ENCODE assay signal across 12 cellular contexts in genomic region chr1:54546651-54547348, GRCh38. TPM values are rescaled to one million over a fixed set of nuclear protein-coding genes. Genes with fewer than 3 reads are reported as not detected.
DNase-seq lines count a peak whose midpoint lies in the region; ATAC-seq and TF ChIP-seq lines count a peak whose summit lies in the region.
"Had no signal": no experiment of that assay in that cellular context is flagged by ENCODE, and none has a peak within 500 bp of the region (broad histone marks: within the 10 kb centered on the region; RNA-seq: fewer than 3 reads in every experiment).

No MANE protein-coding gene starts in this region.

- DNase-seq in CD8-positive, alpha-beta T cell = no peak
- DNase-seq in NCI-H226 (peak; percentile 13), dorsolateral prefrontal cortex (no peak), trophoblast cell (peak; percentile 9 to 53), COLO829 (ENCODE audit: low spot score) (no peak), hepatic stellate cell (ENCODE audit: low spot score) (no peak), osteocyte (ENCODE audit: extremely low spot score, unreplicated experiment) (no peak)
- DNase-seq: stimulated activated CD4-positive, alpha-beta T cell treated with anti-CD3 and anti-CD28 coated beads, Interleukin-2, amount 100 ng/mL, for 24 hours; stimulated activated naive CD8-positive, alpha-beta T cell treated with anti-CD3 and anti-CD28 coated beads, Interleukin-15, Interleukin-2, amounts not matched to agents 100 U/mL and 50 U/mL, for 24 hours had no signal

- H3K27me3 ChIP-seq in CD8-positive, alpha-beta T cell (ENCODE audit: insufficient read depth, low read length) = no peaks in the 10 kb centered on the region
- H3K27me3 ChIP-seq in dorsolateral prefrontal cortex = no peaks in the 10 kb centered on the region
- no peaks in the 10 kb centered on the region for H3K27me3 ChIP-seq in trophoblast cell (ENCODE audit: insufficient read depth, low read length)

- H3K27me3 Mint-ChIP-seq in CD8-positive, alpha-beta T cell (ENCODE audit: low read depth) = no peaks in the 10 kb centered on the region
- peaks cover 2% of the 10 kb centered on the region for H3K27me3 Mint-ChIP-seq in osteocyte (ENCODE audit: unreplicated experiment)

- no peak overlapping the region for H3K4me3 Mint-ChIP-seq in CD8-positive, alpha-beta T cell
- no peak overlapping the region for H3K4me3 Mint-ChIP-seq in osteocyte (ENCODE audit: unreplicated experiment)
- H3K4me3 Mint-ChIP-seq: GM23338, neural crest cell had no signal

- no peak overlapping the region for H2AFZ ChIP-seq in trophoblast cell (ENCODE audit: insufficient read depth, low read length, poor library complexity)
- H2AFZ ChIP-seq: GM23338 had no signal

- H3K14ac ChIP-seq in trophoblast cell (ENCODE audit: low read length) = peak overlapping the region; percentile 5

- peak overlapping the region; percentile 94 for H4K91ac ChIP-seq in trophoblast cell (ENCODE audit: low read depth, low read length)

- CTCF ChIA-PET in CD8-positive, alpha-beta T cell (lab: Charles Lee) = no interaction called here

- H3K27ac ChIP-seq in CD8-positive, alpha-beta T cell (ENCODE audit: low read depth, low read length) = no peak overlapping the region
- H3K27ac ChIP-seq in dorsolateral prefrontal cortex = peak overlapping the region in 38 of 59 donors; percentile 18 to 94 (median 80)
- no peak overlapping the region for H3K27ac ChIP-seq in trophoblast cell (ENCODE audit: low read depth, low read length)

- no peak overlapping the region for H3K9ac ChIP-seq in trophoblast cell (ENCODE audit: low read length)

- H3K79me1 ChIP-seq in trophoblast cell (ENCODE audit: low read length) = peaks cover 41% of the 10 kb centered on the region

- peak overlapping the region; percentile 70 for H2AK5ac ChIP-seq in trophoblast cell (ENCODE audit: low read length)

- intact Hi-C loops in CD8-positive, alpha-beta T cell (cut with DNase I, micrococcal nuclease) = no loop called here
- intact Hi-C loops in dorsolateral prefrontal cortex (cut with DNase I) = loop anchor here (5.0 to 10.0 kb wide), 3 partner anchors 168 to 216 kb away; partner anchors contain the start of genes TTC4 (in 2 of the 2) and PARS2 (in 1 of the 2)

- no peak for ATAC-seq in CD8-positive, alpha-beta T cell
- no peak for ATAC-seq in HG03095 (IDR thresholded peaks at IDR 0.05; ENCODE audit: unreplicated experiment)
- ATAC-seq: stimulated activated naive CD8-positive, alpha-beta T cell treated with anti-CD3 and anti-CD28 coated beads, Interleukin-15, Interleukin-2, amounts not matched to agents 100 U/mL and 50 U/mL, for 24 hours had no signal

- peaks cover 9% of the 10 kb centered on the region for H3K79me2 ChIP-seq in trophoblast cell (ENCODE audit: control insufficient read depth, insufficient read depth, low read length, poor library complexity)

- H2BK12ac ChIP-seq in trophoblast cell (ENCODE audit: low read length) = peak overlapping the region; percentile 91

- no peak overlapping the region for H3K23ac ChIP-seq in trophoblast cell (ENCODE audit: low read length)

- H2BK5ac ChIP-seq in trophoblast cell (ENCODE audit: low read depth, low read length, poor library complexity) = no peak overlapping the region

- peaks cover 9% of the 10 kb centered on the region for H3K4me1 Mint-ChIP-seq in CD8-positive, alpha-beta T cell (ENCODE audit: low read depth)
- peaks cover 7% of the 10 kb centered on the region for H3K4me1 Mint-ChIP-seq in osteocyte (ENCODE audit: unreplicated experiment)

- peak overlapping the region; percentile 16 for H3K4ac ChIP-seq in trophoblast cell (ENCODE audit: low read depth, low read length)

- no peak overlapping the region for H4K12ac ChIP-seq in trophoblast cell (ENCODE audit: low read depth, low read length)

- H3K27ac Mint-ChIP-seq in CD8-positive, alpha-beta T cell = peak overlapping the region; percentile 56
- H3K27ac Mint-ChIP-seq in osteocyte (ENCODE audit: unreplicated experiment) = no peak overlapping the region
- H3K27ac Mint-ChIP-seq: GM23338 had no signal

- no peak overlapping the region for H3K4me2 ChIP-seq in trophoblast cell (ENCODE audit: low read length)

- POLR2A ChIA-PET in CD8-positive, alpha-beta T cell (lab: Charles Lee) = no interaction called here

- TF ChIP-seq CTCF in CD8-positive, alpha-beta T cell (IDR thresholded peaks at IDR 0.05) = no peak
- TF ChIP-seq CTCF in dorsolateral prefrontal cortex (IDR thresholded peaks at IDR 0.05 in 54 of 56, conservative IDR thresholded peaks at IDR 0.05 in 2 of 56; ENCODE audit: low read depth in 1 of 56, partially characterized antibody in 56 of 56) (no peak), osteocyte (IDR thresholded peaks at IDR 0.05) (no peak)

- H2BK120ac ChIP-seq in trophoblast cell (ENCODE audit: insufficient read depth, low read length, poor library complexity) = peak overlapping the region; percentile 69

- peaks cover 10% of the 10 kb centered on the region for H3K4me1 ChIP-seq in CD8-positive, alpha-beta T cell (ENCODE audit: insufficient read depth, low read length)
- H3K4me1 ChIP-seq in trophoblast cell (ENCODE audit: control insufficient read depth in 1 of 2, insufficient read depth in 2 of 2, low read length in 2 of 2) = peaks cover 40 to 52% of the 10 kb centered on the region in 2 experiments

- no peaks in the 10 kb centered on the region for H3K9me3 ChIP-seq in CD8-positive, alpha-beta T cell (ENCODE audit: low read length)
- H3K9me3 ChIP-seq in trophoblast cell (ENCODE audit: insufficient read depth, low read depth, low read length) = no peaks in the 10 kb centered on the region

- H3K4me3 ChIP-seq in CD8-positive, alpha-beta T cell (ENCODE audit: low read depth, low read length) = no peak overlapping the region
- no peak overlapping the region for H3K4me3 ChIP-seq in dorsolateral prefrontal cortex
- no peak overlapping the region for H3K4me3 ChIP-seq in trophoblast cell (ENCODE audit: low read depth, low read length)
- H3K4me3 ChIP-seq: GM23338 had no signal

- H3K36me3 ChIP-seq in CD8-positive, alpha-beta T cell (ENCODE audit: insufficient read depth, low read length) = no peaks in the 10 kb centered on the region
- H3K36me3 ChIP-seq in trophoblast cell (ENCODE audit: control insufficient read depth in 1 of 2, insufficient read depth in 2 of 2, low read length in 2 of 2) = no peaks in the 10 kb centered on the region

- no peaks in the 10 kb centered on the region for H3K9me3 Mint-ChIP-seq in CD8-positive, alpha-beta T cell
- H3K9me3 Mint-ChIP-seq in osteocyte (ENCODE audit: unreplicated experiment) = no peaks in the 10 kb centered on the region
- H3K9me3 Mint-ChIP-seq: GM23338, neural crest cell had no signal

- H3K18ac ChIP-seq in trophoblast cell (ENCODE audit: low read length) = peak overlapping the region; percentile 89

- H4K8ac ChIP-seq in trophoblast cell (ENCODE audit: low read depth, low read length) = no peak overlapping the region

- H3K36me3 Mint-ChIP-seq in CD8-positive, alpha-beta T cell = no peaks in the 10 kb centered on the region
- H3K36me3 Mint-ChIP-seq in osteocyte (ENCODE audit: unreplicated experiment) = no peaks in the 10 kb centered on the region

- no CpG with 5 or more reads among the region's 10 CpGs for WGBS in trophoblast cell (ENCODE audit: extremely low coverage, insufficient coverage, insufficient read length)

RNA-seq across cellular contexts. Expression of gene ACOT11, which starts 1.2 kb away (rescaled TPM):
- under 1 TPM; 0.14 to 0.27 TPM for total RNA-seq in CD8-positive, alpha-beta T cell
- total RNA-seq in dorsolateral prefrontal cortex (10 to 100 TPM; 13.3 to 66.0 (median 31.4) TPM), osteocyte (0.24 and 0.35 TPM in 2 replicates)
- 4.2 and 5.0 TPM in 2 replicates for polyA plus RNA-seq in trophoblast cell (2013)

Comparison
In these comparisons a context has a peak if more than half of its experiments do, and no peak if none do; other contexts are left out.
1. DNase-seq: peak in NCI-H226 (single experiment) and trophoblast cell (2 of 2); none in CD8-positive, alpha-beta T cell (0 of 7), dorsolateral prefrontal cortex (0 of 10), COLO829 (single experiment), hepatic stellate cell (single experiment) and osteocyte (single experiment).
2. H3K27ac ChIP-seq: peak in dorsolateral prefrontal cortex (38 of 59); none in CD8-positive, alpha-beta T cell (single experiment) and trophoblast cell (single experiment).
3. RNA of gene ACOT11, which starts 1.2 kb away (total RNA-seq): 13.3 to 66.0 TPM in dorsolateral prefrontal cortex; 0.24 to 0.35 TPM in osteocyte and 0.14 to 0.27 TPM in CD8-positive, alpha-beta T cell; every median in the first group is over 10 times any median in the second.
4. intact Hi-C loops: an anchor here in dorsolateral prefrontal cortex (5.0 to 10.0 kb wide); none called in CD8-positive, alpha-beta T cell.